ENCODE assay signal across 1 cellular context in genomic region chr6:156279306-156279969, GRCh38.
A peak's percentile ranks its signal among the peaks of the same experiment; 100 is the strongest.
TF ChIP-seq lines count a peak whose summit lies in the region.

No MANE protein-coding gene starts in this region.

TF ChIP-seq in SK-N-SH, 30 proteins besides CTCF, POLR2A, EP300 and RAD21 (continued from another document):
- TF ChIP-seq ZBTB33 (IDR thresholded peaks at IDR 0.05; ENCODE audit: borderline replicate concordance, low read depth) (no peak), GABPA (IDR thresholded peaks at IDR 0.05; ENCODE audit: low read depth) (no peak), YY1 (IDR thresholded peaks at IDR 0.05; ENCODE audit: low read depth) (no peak), MEF2A (IDR thresholded peaks at IDR 0.05; ENCODE audit: borderline replicate concordance, low read depth) (no peak), ELF1 (IDR thresholded peaks at IDR 0.05) (no peak), FOSL2 (IDR thresholded peaks at IDR 0.05; ENCODE audit: borderline replicate concordance, low read depth) (no peak), MXI1 (IDR thresholded peaks at IDR 0.05; ENCODE audit: low read depth, low read length) (peak; percentile 85; the same call in 1 of the 2 replicates), FOXJ3 (CRISPR knock-in tag; IDR thresholded peaks at IDR 0.05) (peak; percentile 94), POLR2AphosphoS5 (IDR thresholded peaks at IDR 0.05; ENCODE audit: low read depth, low read length) (peak; percentile 75), NRF1 (IDR thresholded peaks at IDR 0.05; ENCODE audit: low read depth, low read length) (no peak), JUND (IDR thresholded peaks at IDR 0.05) (no peak), FOXM1 (IDR thresholded peaks at IDR 0.05; ENCODE audit: low read depth) (no peak), TCF12 (IDR thresholded peaks at IDR 0.05) (peak; percentile 84), PBX3 (IDR thresholded peaks at IDR 0.05) (peak; percentile 57), RCOR1 (IDR thresholded peaks at IDR 0.05; ENCODE audit: low read length) (peak; percentile 86), GATA2 (CRISPR knock-in tag; IDR thresholded peaks at IDR 0.05) (peak; percentile 87), USF1 (IDR thresholded peaks at IDR 0.05; ENCODE audit: borderline replicate concordance, low read depth) (0 out of 2 replicates have a peak, but pooled peaks have one; percentile 10)
